1 cellular context compared by ENCODE assay signal in genomic region chr19:41427647-41428480, GRCh38.
TF ChIP-seq lines count a peak whose summit lies in the region.

No MANE protein-coding gene starts in this region.

TF ChIP-seq in K562, 482 proteins besides CTCF, POLR2A, EP300 and RAD21 (continued from another document and continues in another):
- no peak for TF ChIP-seq PBX2 (CRISPR knock-in tag; IDR thresholded peaks at IDR 0.05; ENCODE audit: low read depth)
- TF ChIP-seq PBX2 (tag; conservative IDR thresholded peaks at IDR 0.05; ENCODE audit: low read depth): no peak
- no peak for TF ChIP-seq ERF (CRISPR knock-in tag; IDR thresholded peaks at IDR 0.05)
- no peak; the same call in 1 of the 2 replicates for TF ChIP-seq ATF6 (CRISPR knock-in tag; IDR thresholded peaks at IDR 0.05)
- TF ChIP-seq YY1 (IDR thresholded peaks at IDR 0.05; ENCODE audit: borderline replicate concordance in 1 of 3, control insufficient read depth in 1 of 3, extremely low read depth in 1 of 3, insufficient read depth in 3 of 3, insufficient read length in 1 of 3, insufficient replicate concordance in 2 of 3, low read depth in 1 of 3, low read length in 2 of 3): no peak
- TF ChIP-seq POLR2G (IDR thresholded peaks at IDR 0.05; ENCODE audit: low read depth, low read length): peak; percentile 6; the same call in 1 of the 2 replicates
- TF ChIP-seq GMEB1 (CRISPR knock-in tag; IDR thresholded peaks at IDR 0.05): no peak
- no peak for TF ChIP-seq ARID3A (IDR thresholded peaks at IDR 0.05; ENCODE audit: borderline replicate concordance, low read depth, low read length)
- TF ChIP-seq SMARCA4 (IDR thresholded peaks at IDR 0.05): peak; percentile 72
- peak; percentile 69; the same call in 1 of the 2 replicates for TF ChIP-seq HDAC2 (IDR thresholded peaks at IDR 0.05)
- TF ChIP-seq NFIC (IDR thresholded peaks at IDR 0.05): peak; percentile 89
- TF ChIP-seq CBX5 (IDR thresholded peaks at IDR 0.05; ENCODE audit: borderline replicate concordance, low read depth): no peak
- no peak for TF ChIP-seq ZNF165 (CRISPR knock-in tag; IDR thresholded peaks at IDR 0.05; ENCODE audit: borderline replicate concordance)
- TF ChIP-seq SNIP1 (IDR thresholded peaks at IDR 0.05; ENCODE audit: low read depth): no peak
- no peak for TF ChIP-seq HMG20A (CRISPR knock-in tag; conservative IDR thresholded peaks at IDR 0.05)
- TF ChIP-seq ZNF134 (CRISPR knock-in tag; conservative IDR thresholded peaks at IDR 0.05): no peak
- TF ChIP-seq ZNF175 (CRISPR knock-in tag; IDR thresholded peaks at IDR 0.05; ENCODE audit: low read depth): no peak
- TF ChIP-seq GTF2E2 (tag; IDR thresholded peaks at IDR 0.05): no peak
- TF ChIP-seq IRF9 (tag; IDR thresholded peaks at IDR 0.05): no peak
- no peak for TF ChIP-seq ZBED1 (IDR thresholded peaks at IDR 0.05)
- no peak for TF ChIP-seq RHOXF2B (CRISPR knock-in tag; conservative IDR thresholded peaks at IDR 0.05)
- no peak for TF ChIP-seq PTTG1 (tag; IDR thresholded peaks at IDR 0.05; ENCODE audit: low read depth)
- TF ChIP-seq TEAD2 (tag; IDR thresholded peaks at IDR 0.05): no peak
- TF ChIP-seq PML (IDR thresholded peaks at IDR 0.05; ENCODE audit: low read length): no peak
- TF ChIP-seq ZNF57 (CRISPR knock-in tag; IDR thresholded peaks at IDR 0.05): no peak
- no peak for TF ChIP-seq U2AF1 (optimal IDR thresholded peaks at IDR 0.05; ENCODE audit: low read depth, low read length)
- no peak for TF ChIP-seq MLX (CRISPR knock-in tag; conservative IDR thresholded peaks at IDR 0.05)
- TF ChIP-seq CAMTA2 (CRISPR knock-in tag; conservative IDR thresholded peaks at IDR 0.05): no peak
- no peak for TF ChIP-seq RBM15 (IDR thresholded peaks at IDR 0.05; ENCODE audit: insufficient read depth, low read length)
- TF ChIP-seq SIX5 (IDR thresholded peaks at IDR 0.05; ENCODE audit: borderline replicate concordance in 1 of 2, insufficient read depth in 1 of 2, low read depth in 1 of 2, low read length in 2 of 2): no peak
- TF ChIP-seq POLR2B (IDR thresholded peaks at IDR 0.05; ENCODE audit: low read depth, partially characterized antibody): peak; percentile 62
- no peak for TF ChIP-seq FOXP1 (CRISPR knock-in tag; IDR thresholded peaks at IDR 0.05)
- TF ChIP-seq RBM25 (IDR thresholded peaks at IDR 0.05; ENCODE audit: low read depth, low read length, severe bottlenecking): no peak
- TF ChIP-seq MLLT1 (IDR thresholded peaks at IDR 0.05): peak; percentile 68 to 80; a peak in 2 of 4 replicates
- no peak for TF ChIP-seq XRCC5 (IDR thresholded peaks at IDR 0.05; ENCODE audit: low read depth, low read length)
- TF ChIP-seq KLF6 (CRISPR knock-in tag; IDR thresholded peaks at IDR 0.05; ENCODE audit: borderline replicate concordance): no peak
- TF ChIP-seq MBD2 (IDR thresholded peaks at IDR 0.05; ENCODE audit: borderline replicate concordance, low read depth): no peak
- TF ChIP-seq ARID2 (IDR thresholded peaks at IDR 0.05): no peak
- no peak for TF ChIP-seq SNAPC5 (CRISPR knock-in tag; IDR thresholded peaks at IDR 0.05)
- no peak for TF ChIP-seq ZNF699 (CRISPR knock-in tag; IDR thresholded peaks at IDR 0.05; ENCODE audit: insufficient replicate concordance)
- peak; percentile 74; the same call in 1 of the 2 replicates for TF ChIP-seq SMARCA5 (IDR thresholded peaks at IDR 0.05)
- no peak for TF ChIP-seq COPS2 (conservative IDR thresholded peaks at IDR 0.05)
- peak; percentile 91 for TF ChIP-seq LARP7 (IDR thresholded peaks at IDR 0.05)
- no peak for TF ChIP-seq ETS2 (tag; IDR thresholded peaks at IDR 0.05; ENCODE audit: borderline replicate concordance, poor library complexity, severe bottlenecking)
- TF ChIP-seq BCL6 (CRISPR knock-in tag; IDR thresholded peaks at IDR 0.05): no peak
- TF ChIP-seq L3MBTL2 (IDR thresholded peaks at IDR 0.05): peak; percentile 84
- TF ChIP-seq BCLAF1 (IDR thresholded peaks at IDR 0.05; ENCODE audit: borderline replicate concordance in 1 of 2, control insufficient read depth in 1 of 2, low read depth in 2 of 2, low read length in 1 of 2): no peak
- TF ChIP-seq ETV5 (CRISPR knock-in tag; IDR thresholded peaks at IDR 0.05; ENCODE audit: low read depth): no peak
- TF ChIP-seq HIVEP1 (CRISPR knock-in tag; IDR thresholded peaks at IDR 0.05): no peak
- no peak for TF ChIP-seq ZNF41 (CRISPR knock-in tag; conservative IDR thresholded peaks at IDR 0.05)
- no peak for TF ChIP-seq ZNF395 (CRISPR knock-in tag; IDR thresholded peaks at IDR 0.05)
